1 cellular context compared by ENCODE assay signal in genomic region chr17:21037117-21037803, GRCh38.
TF ChIP-seq lines count a peak whose summit lies in the region.

No MANE protein-coding gene starts in this region.

TF ChIP-seq in HepG2, 621 proteins besides CTCF, POLR2A, EP300 and RAD21:
- TF ChIP-seq E2F5 (CRISPR knock-in tag; conservative IDR thresholded peaks at IDR 0.05) (no peak), ZBTB46 (CRISPR knock-in tag; IDR thresholded peaks at IDR 0.05; ENCODE audit: borderline replicate concordance) (no peak), RAD51 (IDR thresholded peaks at IDR 0.05; ENCODE audit: borderline replicate concordance) (no peak), PBX2 (CRISPR knock-in tag; IDR thresholded peaks at IDR 0.05) (no peak), POLR2AphosphoS2 (IDR thresholded peaks at IDR 0.05; ENCODE audit: low read depth, low read length) (peak; percentile 88; the same call in 1 of the 2 replicates), ARID4A (CRISPR knock-in tag; IDR thresholded peaks at IDR 0.05; ENCODE audit: borderline replicate concordance) (no peak), YEATS2 (CRISPR knock-in tag; IDR thresholded peaks at IDR 0.05; ENCODE audit: borderline replicate concordance) (no peak), ZNF337 (CRISPR knock-in tag; IDR thresholded peaks at IDR 0.05; ENCODE audit: borderline replicate concordance, low read depth) (no peak), ZNF484 (CRISPR knock-in tag; IDR thresholded peaks at IDR 0.05; ENCODE audit: borderline replicate concordance, low read depth) (no peak), RBFOX2 (IDR thresholded peaks at IDR 0.05; ENCODE audit: low read depth, low read length) (peak; percentile 18; the same call in 1 of the 2 replicates), RBM22 (optimal IDR thresholded peaks at IDR 0.05; ENCODE audit: low read length) (peak; percentile 80), ZFYVE20 (CRISPR knock-in tag; IDR thresholded peaks at IDR 0.05; ENCODE audit: borderline replicate concordance, low read depth) (no peak), POLR2G (IDR thresholded peaks at IDR 0.05; ENCODE audit: low read depth, low read length) (peak; percentile 34; the same call in 1 of the 2 replicates)
